10 cellular contexts compared by ENCODE assay signal in genomic region chr15:90838066-90838465, GRCh38. TPM values are rescaled to one million over a fixed set of nuclear protein-coding genes. Genes with fewer than 3 reads are reported as not detected.
DNase-seq lines count a peak whose midpoint lies in the region; ATAC-seq, FAIRE-seq and TF ChIP-seq lines count a peak whose summit lies in the region.
"Had no signal": no experiment of that assay in that cellular context is flagged by ENCODE, and none has a peak within 500 bp of the region (broad histone marks: within the 10 kb centered on the region; RNA-seq: fewer than 3 reads in every experiment).

No MANE protein-coding gene starts in this region.

- no peak for TF ChIP-seq CTCF in right lobe of liver (IDR thresholded peaks at IDR 0.05)

- no peak for TF ChIP-seq POLR2A in right lobe of liver (IDR thresholded peaks at IDR 0.05)

- 60% methylated on average over 1 of the region's 14 CpGs for WGBS in right lobe of liver (ENCODE audit: insufficient coverage, low coverage, low lambda C conversion rate, missing lambda C conversion rate)

- no peak overlapping the region for H3K27ac ChIP-seq in right lobe of liver

- ATAC-seq in right lobe of liver = peak in 3 of 4 donors; percentile 14 to 31 (median 18)
- no peak for ATAC-seq in left cardiac atrium
- no peak for ATAC-seq in GM21528 (IDR thresholded peaks at IDR 0.05; ENCODE audit: low FRiP score, unreplicated experiment)

- intact Hi-C loops in right lobe of liver (cut with DNase I) = no loop called here
- intact Hi-C loops in left cardiac atrium (cut with DNase I) = no loop called here

- H3K36me3 ChIP-seq in right lobe of liver = no peaks in the 10 kb centered on the region

- no peaks in the 10 kb centered on the region for H3K9me3 ChIP-seq in right lobe of liver

- peak; percentile 27 for DNase-seq in KG1 (lab: John Stamatoyannopoulos, UW)
- DNase-seq in activated T-cell treated with anti-CD3 and anti-CD28 coated beads for 4 hours = peak; percentile 86
- DNase-seq in right lobe of liver = no peak
- peak; percentile 76 to 77 for DNase-seq in stimulated activated CD8-positive, alpha-beta memory T cell treated with anti-CD3 and anti-CD28 coated beads, Interleukin-7, amount 100 ng/mL, for 1 hour (ENCODE audit: low read depth in 2 of 2)
- no peak for DNase-seq in left cardiac atrium
- no peak for DNase-seq in RCC 7860 (ENCODE audit: low spot score)
- DNase-seq in pons (ENCODE audit: low spot score) = no peak
- DNase-seq: NCI-H1694 treated with DMSO at 0.1 percent for 48 hours had no signal

- no peak overlapping the region for H3K4me3 ChIP-seq in right lobe of liver
- H3K4me3 ChIP-seq: smooth muscle cell had no signal

- H3K27me3 ChIP-seq in right lobe of liver = no peaks in the 10 kb centered on the region

- no peaks in the 10 kb centered on the region for H3K4me1 ChIP-seq in right lobe of liver

- FAIRE-seq in RCC 7860 (lab: Jason Lieb, UNC) = no peak

RNA-seq across cellular contexts. Expression of gene FURIN, which starts 30.3 kb away (rescaled TPM):
- total RNA-seq in right lobe of liver (100 to 1,000 TPM; 122 to 232 (median 189) TPM), left cardiac atrium (10 to 100 TPM; 57.7 to 78.6 TPM)

RNA-seq across cellular contexts. Expression of gene FES, which starts 46.2 kb away (rescaled TPM):
- total RNA-seq in right lobe of liver (10 to 100 TPM; 11.5 to 36.5 (median 18.5) TPM), left cardiac atrium (10 to 100 TPM; 26.9 to 29.2 TPM)

Comparison
In these comparisons a context has a peak if more than half of its experiments do, and no peak if none do; other contexts are left out.
1. DNase-seq: peak in KG1 (single experiment), activated T-cell treated with anti-CD3 and anti-CD28 coated beads for 4 hours (single experiment) and stimulated activated CD8-positive, alpha-beta memory T cell treated with anti-CD3 and anti-CD28 coated beads, Interleukin-7, amount 100 ng/mL, for 1 hour (2 of 2); none in right lobe of liver (0 of 3), left cardiac atrium (single experiment), RCC 7860 (single experiment) and pons (single experiment).
2. ATAC-seq: peak in right lobe of liver (3 of 4); none in left cardiac atrium (0 of 2) and GM21528 (single experiment).